Comparison of ENCODE assay signal across 30 cellular contexts in the genomic region with DNA sequence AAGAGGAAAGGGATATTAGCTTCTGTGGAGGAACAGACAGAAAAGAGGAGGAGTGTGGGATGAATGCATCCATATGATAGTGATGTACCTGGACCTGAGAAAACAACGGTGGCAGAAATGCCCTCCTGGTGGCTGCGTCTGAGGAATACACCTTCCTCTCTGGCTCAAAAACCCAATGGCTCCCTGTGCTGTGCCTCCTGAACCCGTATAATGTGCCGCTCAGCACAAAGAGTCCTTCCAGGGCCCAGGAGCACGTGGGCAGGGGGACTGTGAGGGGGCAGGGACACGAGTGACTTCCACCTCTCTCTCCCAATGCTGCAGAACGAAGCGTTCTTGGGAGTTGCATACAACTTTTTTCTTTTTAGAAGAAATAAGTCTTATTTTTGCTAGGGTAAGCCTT.
"Had no signal": no experiment of that assay in that cellular context is flagged by ENCODE, and none has a peak within 500 bp of the region (broad histone marks: within the 10 kb centered on the region; RNA-seq: fewer than 3 reads in every experiment).

No MANE protein-coding gene starts in this region.

- H3K36me3 ChIP-seq: esophagus muscularis mucosa, gastroesophageal sphincter, heart left ventricle, left lung, neutrophil, thyroid gland had no signal

- H3K4me3 ChIP-seq: dorsolateral prefrontal cortex, esophagus muscularis mucosa, gastroesophageal sphincter, heart left ventricle, hepatocyte, left lung, smooth muscle cell, thyroid gland had no signal

- H3K79me2 ChIP-seq: hepatocyte, parathyroid adenoma had no signal

- ATAC-seq: foreskin keratinocyte; gastroesophageal sphincter; heart left ventricle; left cardiac atrium; left lung; naive thymus-derived CD4-positive, alpha-beta T cell; sciatic nerve; stimulated activated naive CD8-positive, alpha-beta T cell treated with anti-CD3 and anti-CD28 coated beads, Interleukin-15, amount 100 ng/mL, for 72 hours had no signal

- H3K4me1 ChIP-seq: foreskin keratinocyte, left lung, parathyroid adenoma had no signal

- DNase-seq: dorsolateral prefrontal cortex; effector CD8-positive, alpha-beta T cell; foreskin keratinocyte; heart left ventricle; left cardiac atrium; left lung; mammary epithelial cell; mesendoderm; midbrain; naive thymus-derived CD4-positive, alpha-beta T cell; stimulated activated CD4-positive, alpha-beta T cell treated with anti-CD3 and anti-CD28 coated beads, Interleukin-12 subunit alpha, Interleukin-12 subunit beta, amount 100 ng/mL, for 4 hours; stimulated activated CD4-positive, alpha-beta T cell treated with anti-CD3 and anti-CD28 coated beads, Interleukin-1b, Interleukin-23, amount 100 ng/mL, for 48 hours; stimulated activated CD4-positive, alpha-beta T cell treated with anti-CD3 and anti-CD28 coated beads, Interleukin-4, amount 100 ng/mL, for 1 hour; stimulated activated CD8-positive, alpha-beta memory T cell treated with anti-CD3 and anti-CD28 coated beads, Interleukin-4, amount 100 ng/mL, for 48 hours; stimulated activated naive CD4-positive, alpha-beta T cell; stimulated activated naive CD8-positive, alpha-beta T cell treated with anti-CD3 and anti-CD28 coated beads, Interleukin-15, amount 100 ng/mL, for 72 hours; thyroid gland; trophoblast cell had no signal

- H3K27me3 ChIP-seq: dorsolateral prefrontal cortex, esophagus muscularis mucosa, foreskin keratinocyte, gastroesophageal sphincter, heart left ventricle, hepatocyte, left lung, neutrophil, thyroid gland had no signal

- H3K9me3 ChIP-seq: esophagus muscularis mucosa, gastroesophageal sphincter, heart left ventricle, left lung, neutrophil, thyroid gland had no signal

- H3K4me2 ChIP-seq: hepatocyte, smooth muscle cell had no signal

- H2AFZ ChIP-seq: hepatocyte, parathyroid adenoma had no signal

- H3K9ac ChIP-seq: parathyroid adenoma had no signal

- FAIRE-seq: colon, endothelial cell of umbilical vein, islet of Langerhans had no signal

- H3K27me3 Mint-ChIP-seq: progenitor cell of endocrine pancreas had no signal

- H3K27ac Mint-ChIP-seq: progenitor cell of endocrine pancreas; stimulated activated naive CD8-positive, alpha-beta T cell treated with anti-CD3 and anti-CD28 coated beads, Interleukin-15, amount 100 ng/mL, for 72 hours had no signal

- H3K27ac ChIP-seq: dorsolateral prefrontal cortex, esophagus muscularis mucosa, foreskin keratinocyte, gastroesophageal sphincter, heart left ventricle, hepatocyte, left lung, neutrophil, parathyroid adenoma, thyroid gland had no signal

- H3K4me3 Mint-ChIP-seq: naive thymus-derived CD4-positive, alpha-beta T cell; nephron; stimulated activated naive CD8-positive, alpha-beta T cell treated with anti-CD3 and anti-CD28 coated beads, Interleukin-15, amount 100 ng/mL, for 72 hours had no signal

- H3K9me3 Mint-ChIP-seq: naive thymus-derived CD4-positive, alpha-beta T cell; nephron; stimulated activated naive CD8-positive, alpha-beta T cell treated with anti-CD3 and anti-CD28 coated beads, Interleukin-15, amount 100 ng/mL, for 72 hours had no signal
